8 cellular contexts compared by ENCODE assay signal in genomic region chrX:112642349-112642748, GRCh38. TPM values are rescaled to one million over a fixed set of nuclear protein-coding genes. Genes with fewer than 3 reads are reported as not detected.
DNase-seq lines count a peak whose midpoint lies in the region; ATAC-seq and TF ChIP-seq lines count a peak whose summit lies in the region.

No MANE protein-coding gene starts in this region.

- ATAC-seq in GM18502 (IDR thresholded peaks at IDR 0.05; ENCODE audit: poor library complexity, unreplicated experiment): peak; percentile 54

- H3K9me3 ChIP-seq in BE2C (no peaks in the 10 kb centered on the region), Peyer's patch (no peaks in the 10 kb centered on the region), breast epithelium (no peaks in the 10 kb centered on the region)

- no peaks in the 10 kb centered on the region for H4K20me1 ChIP-seq in KMS-11 (ENCODE audit: insufficient read depth)

- TF ChIP-seq CTCF in BE2C (IDR thresholded peaks at IDR 0.05; ENCODE audit: low read depth, low read length) (peak; percentile 70), KMS-11 (conservative IDR thresholded peaks at IDR 0.05; ENCODE audit: low read depth, low read length) (peak; percentile 60), Peyer's patch (IDR thresholded peaks at IDR 0.05) (peak in 5 of 6 experiments; percentile 31 to 70 (median 45)), breast epithelium (IDR thresholded peaks at IDR 0.05) (peak; percentile 56 to 62 (median 58))

- H3K27me3 ChIP-seq in BE2C: no peaks in the 10 kb centered on the region
- no peaks in the 10 kb centered on the region for H3K27me3 ChIP-seq in KMS-11 (ENCODE audit: insufficient read depth, low read depth)
- H3K27me3 ChIP-seq in Peyer's patch: no peaks in the 10 kb centered on the region
- H3K27me3 ChIP-seq in breast epithelium: peaks cover 0 to 52% of the 10 kb centered on the region in 2 donors

- DNase-seq in BE2C (peak; percentile 21), Peyer's patch (peak in 1 of 3 donors; percentile 59), breast epithelium (ENCODE audit: low spot score in 2 of 2) (peak in 1 of 2 donors; percentile 18), iPS-NIHi7 (ENCODE audit: extremely low spot score) (peak; percentile 76), NK-92 (lab: John Stamatoyannopoulos, UW; ENCODE audit: unreplicated experiment) (no peak)
- DNase-seq in stimulated activated CD4-positive, alpha-beta T cell treated with anti-CD3 and anti-CD28 coated beads, Interleukin-1b, Interleukin-23, amount 100 ng/mL, for 48 hours: peak; percentile 8

- no peaks in the 10 kb centered on the region for H3K4me1 ChIP-seq in BE2C
- H3K4me1 ChIP-seq in KMS-11 (ENCODE audit: low read depth, poor library complexity, severe bottlenecking): no peaks in the 10 kb centered on the region
- H3K4me1 ChIP-seq in Peyer's patch: no peaks in the 10 kb centered on the region
- no peaks in the 10 kb centered on the region for H3K4me1 ChIP-seq in breast epithelium

- H3K4me3 ChIP-seq in BE2C (ENCODE audit: low read depth, low read length) (no peak overlapping the region), KMS-11 (IDR thresholded peaks at IDR 0.05; ENCODE audit: insufficient read depth, low read depth, low read length) (no peak overlapping the region), Peyer's patch (no peak overlapping the region), breast epithelium (no peak overlapping the region)

- H3K27ac ChIP-seq in KMS-11 (no peak overlapping the region), Peyer's patch (no peak overlapping the region), breast epithelium (no peak overlapping the region)

- no peaks in the 10 kb centered on the region for H3K36me3 ChIP-seq in BE2C
- no peaks in the 10 kb centered on the region for H3K36me3 ChIP-seq in KMS-11 (ENCODE audit: insufficient read depth)
- H3K36me3 ChIP-seq in Peyer's patch: no peaks in the 10 kb centered on the region
- no peaks in the 10 kb centered on the region for H3K36me3 ChIP-seq in breast epithelium

- no peaks in the 10 kb centered on the region for H3K79me2 ChIP-seq in KMS-11 (ENCODE audit: insufficient read depth, low read depth)

- intact Hi-C loops in breast epithelium (cut with DNase I; ENCODE audit: low total_unique reads): loop anchor here (5.0 kb wide), 1 partner anchor 155 kb away; no protein-coding TSS in a partner anchor

- TF ChIP-seq POLR2A in Peyer's patch (IDR thresholded peaks at IDR 0.05) (no peak), breast epithelium (IDR thresholded peaks at IDR 0.05) (no peak)

- H3K9ac ChIP-seq in KMS-11: no peak overlapping the region

- no peak overlapping the region for H3K4me2 ChIP-seq in KMS-11

- H2AFZ ChIP-seq in KMS-11 (ENCODE audit: low read depth): no peak overlapping the region

RNA-seq across cellular contexts. Expression of gene LHFPL1, which starts 37.4 kb away (rescaled TPM):
- polyA plus RNA-seq in BE2C (2012; ENCODE audit: insufficient read depth, insufficient read length, low read depth): not detected
- not detected for total RNA-seq in Peyer's patch
- 1 to 10 TPM in 1 of 3 donors, under 1 TPM in 1, not detected in 1; 0.33 to 1.8 TPM for total RNA-seq in breast epithelium
